ENCODE assay signal across 14 cellular contexts in the genomic region with DNA sequence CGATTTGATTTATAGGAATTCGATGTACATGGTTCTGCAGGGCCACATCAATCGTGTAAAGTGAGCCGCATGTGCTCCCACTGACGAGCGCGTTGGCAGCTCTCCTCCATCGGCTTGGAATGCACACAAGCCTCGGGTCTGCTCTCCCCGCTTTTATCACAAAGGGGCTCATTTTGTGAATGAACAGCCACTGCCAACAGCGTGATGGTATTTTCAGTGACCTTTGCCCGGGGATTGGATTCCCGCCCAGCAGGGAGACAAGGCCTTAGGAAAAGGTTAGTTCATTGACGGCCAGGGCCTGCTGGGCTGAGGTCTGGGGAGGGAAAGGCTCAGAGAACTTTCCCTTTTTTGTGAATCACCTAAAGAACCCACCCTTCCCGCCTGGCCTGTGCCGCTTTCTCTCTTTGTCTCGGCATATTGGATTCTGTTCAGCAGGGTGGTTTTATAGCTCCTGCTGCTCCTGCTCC.
DNase-seq lines count a peak whose midpoint lies in the region; ATAC-seq, FAIRE-seq and TF ChIP-seq lines count a peak whose summit lies in the region.
"Had no signal": no experiment of that assay in that cellular context is flagged by ENCODE, and none has a peak within 500 bp of the region (broad histone marks: within the 10 kb centered on the region; RNA-seq: fewer than 3 reads in every experiment).

No MANE protein-coding gene starts in this region.

- H4K20me1 ChIP-seq in neural cell (ENCODE audit: insufficient read depth) = no peaks in the 10 kb centered on the region

- H3F3A ChIP-seq in neural cell (ENCODE audit: insufficient read depth, low read length, poor library complexity, severe bottlenecking) = peaks cover 3% of the 10 kb centered on the region

- no peak overlapping the region for H3K4me2 ChIP-seq in neural cell (ENCODE audit: low read length)

- no peak for ATAC-seq in HG02970 (IDR thresholded peaks at IDR 0.05; ENCODE audit: low FRiP score, unreplicated experiment)
- ATAC-seq in GM18505 (IDR thresholded peaks at IDR 0.05; ENCODE audit: unreplicated experiment) = no peak
- ATAC-seq in GM18861 (IDR thresholded peaks at IDR 0.05; ENCODE audit: unreplicated experiment) = no peak

- H3K4me1 ChIP-seq in right atrium auricular region = peaks cover 2 to 25% of the 10 kb centered on the region in 2 donors

- no peaks in the 10 kb centered on the region for H3K36me3 ChIP-seq in right atrium auricular region
- H3K36me3 ChIP-seq in neural cell (ENCODE audit: insufficient read depth, low read length) = no peaks in the 10 kb centered on the region

- no peaks in the 10 kb centered on the region for H3K9me2 ChIP-seq in neural cell (ENCODE audit: insufficient read depth, low read length)

- H3K4me3 ChIP-seq in right atrium auricular region (no peak overlapping the region), neural cell (ENCODE audit: low read length) (peak overlapping the region; percentile 18)

- H3K27ac ChIP-seq in right atrium auricular region (peak overlapping the region in 1 of 2 donors; percentile 25), neural cell (ENCODE audit: low read length) (no peak overlapping the region)

- TF ChIP-seq EP300 in neural cell (conservative IDR thresholded peaks at IDR 0.05; ENCODE audit: poor library complexity, severe bottlenecking) = no peak

- H3K9me3 ChIP-seq in right atrium auricular region (no peaks in the 10 kb centered on the region), neural cell (ENCODE audit: low read length) (no peaks in the 10 kb centered on the region)

- no peak for FAIRE-seq in HTR-8/SVneo (lab: Jason Lieb, UNC)
- FAIRE-seq: A204.1 had no signal

- peak overlapping the region; percentile 8 for H2AFZ ChIP-seq in neural cell (ENCODE audit: low read depth, low read length)

- peak in 9 of 14 donors; percentile 8 to 60 (median 20) for DNase-seq in C1 segment of cervical spinal cord (lab: John Stamatoyannopoulos, UW)
- peak in 54 of 58 donors; percentile 4 to 81 (median 48) for DNase-seq in anterior cingulate cortex (lab: John Stamatoyannopoulos, UW)
- DNase-seq in right atrium auricular region (ENCODE audit: low spot score) = peak; percentile 62
- no peak for DNase-seq in HTR-8/SVneo (ENCODE audit: insufficient read length, low spot score)
- DNase-seq: activated CD4-positive, alpha-beta T cell treated with anti-CD3 and anti-CD28 coated beads, Interleukin-2, amount 10 ng/mL, durations not matched to agents 24 days and 14 days; activated naive CD8-positive, alpha-beta T cell treated with anti-CD3 and anti-CD28 coated beads, Interleukin-2, amount 10 ng/mL, durations not matched to agents 7 days and 5 days; EL; NCI-H2107; stimulated activated CD4-positive, alpha-beta T cell treated with anti-CD3 and anti-CD28 coated beads, Interleukin-4, amount 100 ng/mL, for 4 hours had no signal

- no peak for TF ChIP-seq POLR2A in GM18505 (IDR thresholded peaks at IDR 0.05; ENCODE audit: borderline replicate concordance, extremely low read depth, insufficient read depth, insufficient read length)

- no peaks in the 10 kb centered on the region for H3K79me2 ChIP-seq in neural cell (replicated peaks; ENCODE audit: insufficient read depth, low read length)

- TF ChIP-seq CTCF in right atrium auricular region (IDR thresholded peaks at IDR 0.05) (no peak), neural cell (IDR thresholded peaks at IDR 0.05; ENCODE audit: poor library complexity, severe bottlenecking) (no peak)

- no peak for TF ChIP-seq RAD21 in neural cell (conservative IDR thresholded peaks at IDR 0.05)

- H3K27me3 ChIP-seq in right atrium auricular region (no peaks in the 10 kb centered on the region), neural cell (ENCODE audit: insufficient read depth, low read depth, low read length) (no peaks in the 10 kb centered on the region)

- H3K9ac ChIP-seq in neural cell (ENCODE audit: low read length) = no peak overlapping the region

TF ChIP-seq in neural cell, 6 proteins besides CTCF, POLR2A, EP300 and RAD21:
- TF ChIP-seq POLR2AphosphoS5 (IDR thresholded peaks at IDR 0.05) = no peak
- TF ChIP-seq, protein P1, sequence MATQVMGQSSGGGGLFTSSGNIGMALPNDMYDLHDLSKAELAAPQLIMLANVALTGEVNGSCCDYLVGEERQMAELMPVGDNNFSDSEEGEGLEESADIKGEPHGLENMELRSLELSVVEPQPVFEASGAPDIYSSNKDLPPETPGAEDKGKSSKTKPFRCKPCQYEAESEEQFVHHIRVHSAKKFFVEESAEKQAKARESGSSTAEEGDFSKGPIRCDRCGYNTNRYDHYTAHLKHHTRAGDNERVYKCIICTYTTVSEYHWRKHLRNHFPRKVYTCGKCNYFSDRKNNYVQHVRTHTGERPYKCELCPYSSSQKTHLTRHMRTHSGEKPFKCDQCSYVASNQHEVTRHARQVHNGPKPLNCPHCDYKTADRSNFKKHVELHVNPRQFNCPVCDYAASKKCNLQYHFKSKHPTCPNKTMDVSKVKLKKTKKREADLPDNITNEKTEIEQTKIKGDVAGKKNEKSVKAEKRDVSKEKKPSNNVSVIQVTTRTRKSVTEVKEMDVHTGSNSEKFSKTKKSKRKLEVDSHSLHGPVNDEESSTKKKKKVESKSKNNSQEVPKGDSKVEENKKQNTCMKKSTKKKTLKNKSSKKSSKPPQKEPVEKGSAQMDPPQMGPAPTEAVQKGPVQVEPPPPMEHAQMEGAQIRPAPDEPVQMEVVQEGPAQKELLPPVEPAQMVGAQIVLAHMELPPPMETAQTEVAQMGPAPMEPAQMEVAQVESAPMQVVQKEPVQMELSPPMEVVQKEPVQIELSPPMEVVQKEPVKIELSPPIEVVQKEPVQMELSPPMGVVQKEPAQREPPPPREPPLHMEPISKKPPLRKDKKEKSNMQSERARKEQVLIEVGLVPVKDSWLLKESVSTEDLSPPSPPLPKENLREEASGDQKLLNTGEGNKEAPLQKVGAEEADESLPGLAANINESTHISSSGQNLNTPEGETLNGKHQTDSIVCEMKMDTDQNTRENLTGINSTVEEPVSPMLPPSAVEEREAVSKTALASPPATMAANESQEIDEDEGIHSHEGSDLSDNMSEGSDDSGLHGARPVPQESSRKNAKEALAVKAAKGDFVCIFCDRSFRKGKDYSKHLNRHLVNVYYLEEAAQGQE (IDR thresholded peaks at IDR 0.05; ENCODE audit: borderline replicate concordance) = no peak
- TF ChIP-seq TAF1 (IDR thresholded peaks at IDR 0.05; ENCODE audit: low read depth) = no peak
- no peak for TF ChIP-seq SMC3 (conservative IDR thresholded peaks at IDR 0.05; ENCODE audit: poor library complexity)
- TF ChIP-seq MXI1 (conservative IDR thresholded peaks at IDR 0.05; ENCODE audit: poor library complexity, severe bottlenecking) = no peak
- TF ChIP-seq EZH2 (IDR thresholded peaks at IDR 0.05; ENCODE audit: borderline replicate concordance, insufficient read depth, low read length, poor library complexity, severe bottlenecking) = no peak
